Comparison of ENCODE assay signal across 8 cellular contexts in the genomic region with DNA sequence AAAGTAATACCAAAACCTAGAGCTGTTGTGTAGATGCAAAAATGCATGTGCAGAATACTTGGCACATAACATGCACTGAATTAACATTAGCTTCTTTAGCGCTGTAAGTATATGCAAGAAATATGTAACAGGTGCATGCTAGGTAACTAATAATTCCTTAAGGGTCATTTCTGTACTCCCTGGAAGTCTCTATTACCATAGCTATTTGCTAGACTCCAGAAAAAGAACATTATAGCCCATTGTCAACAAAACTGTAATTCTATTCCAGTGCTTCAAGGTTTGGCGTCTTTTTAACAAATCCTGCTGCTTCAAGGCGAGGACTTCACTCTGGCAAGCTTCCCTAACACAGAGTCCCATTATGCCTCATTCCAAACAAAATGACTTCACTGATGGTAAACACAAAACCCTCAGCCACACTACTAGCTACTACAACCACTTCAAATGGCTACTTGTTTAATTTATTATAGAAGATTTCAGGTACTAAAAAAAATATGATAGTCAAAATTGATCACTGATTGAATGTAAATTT. TPM values are rescaled to one million over a fixed set of nuclear protein-coding genes. Genes with fewer than 3 reads are reported as not detected.
DNase-seq lines count a peak whose midpoint lies in the region; ATAC-seq, FAIRE-seq and TF ChIP-seq lines count a peak whose summit lies in the region.

No MANE protein-coding gene starts in this region.

- ATAC-seq in K562 (no peak), HG02610 (IDR thresholded peaks at IDR 0.05; ENCODE audit: unreplicated experiment) (no peak)

- H2AFZ ChIP-seq in ACC112 (ENCODE audit: low read length, unreplicated experiment) (no peak overlapping the region), K562 (ENCODE audit: low read depth, low read length) (no peak overlapping the region), mesenchymal stem cell (ENCODE audit: low read depth, low read length) (no peak overlapping the region)

- H3K9ac ChIP-seq in K562 (ENCODE audit: insufficient read depth in 1 of 2, low read depth in 2 of 2, low read length in 2 of 2), result no peak overlapping the region
- H3K9ac ChIP-seq in mesenchymal stem cell (ENCODE audit: low read length), result no peak overlapping the region

- H2BK12ac ChIP-seq in mesenchymal stem cell (ENCODE audit: low read length in 2 of 2), result no peak overlapping the region

- no peak overlapping the region for H3K18ac ChIP-seq in mesenchymal stem cell (ENCODE audit: low read depth in 1 of 2, low read length in 2 of 2)

- peaks cover 9% of the 10 kb centered on the region for H3K79me1 ChIP-seq in mesenchymal stem cell (replicated peaks; ENCODE audit: low read length, poor library complexity, severe bottlenecking)

- TF ChIP-seq CTCF in K562 (IDR thresholded peaks at IDR 0.05 in 2 of 3, conservative IDR thresholded peaks at IDR 0.05 in 1 of 3; ENCODE audit: insufficient read depth in 2 of 3, low read depth in 1 of 3, low read length in 3 of 3), result no peak
- no peak for TF ChIP-seq CTCF in RWPE1 (conservative IDR thresholded peaks at IDR 0.05; ENCODE audit: low read depth)

- TF ChIP-seq RAD21 in K562 (CRISPR knock-in tag; conservative IDR thresholded peaks at IDR 0.05 in 1 of 2, IDR thresholded peaks at IDR 0.05 in 1 of 2), result no peak

- H4K8ac ChIP-seq in mesenchymal stem cell (ENCODE audit: low read length), result no peak overlapping the region

- H3K4me3 ChIP-seq in ACC112 (ENCODE audit: low read depth, low read length) (peak overlapping the region; percentile 70; the same call in 1 of the 2 replicates), K562 (no peak overlapping the region), mesenchymal stem cell (ENCODE audit: insufficient read depth in 1 of 2, low read depth in 1 of 2, low read length in 2 of 2) (no peak overlapping the region)

- no peak overlapping the region for H3K14ac ChIP-seq in mesenchymal stem cell (ENCODE audit: low read length in 2 of 2)

- H3K4me2 ChIP-seq in K562 (ENCODE audit: insufficient read depth, low read length) (no peak overlapping the region), mesenchymal stem cell (ENCODE audit: low read length, poor library complexity, severe bottlenecking) (no peak overlapping the region)

- in situ Hi-C loops in K562 (cut with MboI), result no loop called here

- H2BK120ac ChIP-seq in mesenchymal stem cell (ENCODE audit: low read depth, low read length), result no peak overlapping the region

- TF ChIP-seq POLR2A in K562 (conservative IDR thresholded peaks at IDR 0.05), result no peak

- H3K4me1 ChIP-seq in ACC112 (ENCODE audit: control insufficient read depth, insufficient read depth, low read length, unreplicated experiment) (peaks cover 37% of the 10 kb centered on the region), K562 (replicated peaks in 1 of 2; ENCODE audit: control insufficient read depth in 2 of 2, insufficient read depth in 2 of 2, low read length in 2 of 2) (peaks cover 0 to 16% of the 10 kb centered on the region in 2 experiments; a peak in 1 of 5 replicates), mesenchymal stem cell (ENCODE audit: control insufficient read depth, insufficient read depth, low read depth, low read length) (no peaks in the 10 kb centered on the region)

- H3K79me2 ChIP-seq in ACC112 (ENCODE audit: control insufficient read depth, insufficient read depth, low read length, unreplicated experiment) (peaks cover 56% of the 10 kb centered on the region), K562 (ENCODE audit: control insufficient read depth, insufficient read depth, low read length) (peaks cover 98% of the 10 kb centered on the region)

- no peak for FAIRE-seq in K562 (lab: Jason Lieb, UNC)

- no peaks in the 10 kb centered on the region for H4K20me1 ChIP-seq in K562 (replicated peaks; ENCODE audit: control insufficient read depth, insufficient read depth, low read length)

- H3K4ac ChIP-seq in mesenchymal stem cell (ENCODE audit: low read depth in 1 of 2, low read length in 2 of 2), result no peak overlapping the region

- H3K23ac ChIP-seq in mesenchymal stem cell (ENCODE audit: low read length in 2 of 2), result no peak overlapping the region

- WGBS in K562 (ENCODE audit: insufficient coverage, low coverage, missing lambda C conversion rate), result 68% methylated on average over 3 of the region's 3 CpGs
- WGBS in mesenchymal stem cell, result 75% methylated on average over 3 of the region's 3 CpGs

- POLR2A ChIA-PET in K562 (lab: Yijun Ruan, JAX) (no interaction called here), RWPE1 (lab: Yijun Ruan, JAX; ENCODE audit: low non-redundant PET) (interaction anchor here (0.6 kb wide), 1 partner anchor 49 kb away, joined by 3 read pairs; no protein-coding TSS in a partner anchor)

- H4K91ac ChIP-seq in mesenchymal stem cell (ENCODE audit: low read length), result no peak overlapping the region

- no peak for TF ChIP-seq EP300 in K562 (IDR thresholded peaks at IDR 0.05; ENCODE audit: low read length)

- BruUV-seq in K562 (replicated peaks; lab: Mats Ljungman, UMichigan), result no TSS peak

- H3K27me3 ChIP-seq in ACC112 (ENCODE audit: insufficient read depth, low read length) (no peaks in the 10 kb centered on the region), K562 (ENCODE audit: control insufficient read depth in 2 of 2, insufficient read depth in 2 of 2, low read length in 2 of 2) (no peaks in the 10 kb centered on the region), mesenchymal stem cell (ENCODE audit: control insufficient read depth in 1 of 2, insufficient read depth in 1 of 2, low read length in 2 of 2) (no peaks in the 10 kb centered on the region)

- CTCF ChIA-PET in K562 (lab: Yijun Ruan, JAX; ENCODE audit: low intra/inter-chr PET ratio), result no interaction called here
- CTCF ChIA-PET in RWPE1 (lab: Yijun Ruan, JAX), result interaction anchor here (0.6 to 0.8 kb wide), 3 partner anchors 9 to 587 kb away, joined by 4 to 7 read pairs (median 4); no protein-coding TSS in a partner anchor

- no peak overlapping the region for H2AK5ac ChIP-seq in mesenchymal stem cell (ENCODE audit: low read length, severe bottlenecking)

- H2BK15ac ChIP-seq in mesenchymal stem cell (ENCODE audit: low read depth, poor library complexity, severe bottlenecking), result no peak overlapping the region

- H3K36me3 ChIP-seq in ACC112 (ENCODE audit: insufficient read depth, low read length) (peaks cover 2% of the 10 kb centered on the region; the same call in 1 of the 2 replicates), KOPT-K1 (ENCODE audit: insufficient read depth, low read length) (no peaks in the 10 kb centered on the region), K562 (ENCODE audit: control insufficient read depth, insufficient read depth, low read length) (no peaks in the 10 kb centered on the region), mesenchymal stem cell (ENCODE audit: control insufficient read depth in 1 of 2, insufficient read depth in 2 of 2, low read depth in 1 of 2, low read length in 2 of 2) (peaks cover 0 to 7% of the 10 kb centered on the region in 2 experiments)

- H3K9me3 ChIP-seq in KOPT-K1 (ENCODE audit: insufficient read depth, low read length, poor library complexity, severe bottlenecking), result no peaks in the 10 kb centered on the region
- H3K9me3 ChIP-seq in K562 (replicated peaks; ENCODE audit: control insufficient read depth, insufficient read depth, low read depth, low read length), result no peaks in the 10 kb centered on the region
- H3K9me3 ChIP-seq in mesenchymal stem cell (ENCODE audit: control insufficient read depth, low read length), result no peaks in the 10 kb centered on the region

- DNase-seq in K562 (ENCODE audit: extremely low read depth in 1 of 4, low spot score in 3 of 4), result no peak
- DNase-seq in mesenchymal stem cell, result peak; percentile 38
- DNase-seq in cerebellar nuclear complex (lab: John Stamatoyannopoulos, UW), result no peak
- DNase-seq in NCI-H524 (lab: John Stamatoyannopoulos, UW), result no peak
- no peak for DNase-seq in RWPE1 (ENCODE audit: low spot score)

- H2BK5ac ChIP-seq in mesenchymal stem cell (ENCODE audit: low read depth, low read length, poor library complexity, severe bottlenecking), result no peak overlapping the region

- H3K27ac ChIP-seq in ACC112 (ENCODE audit: low read depth, low read length), result no peak overlapping the region
- H3K27ac ChIP-seq in KOPT-K1 (ENCODE audit: low read depth, low read length, poor library complexity, severe bottlenecking), result peak overlapping the region; percentile 74
- peak overlapping the region; percentile 26; the same call in 1 of the 3 replicates for H3K27ac ChIP-seq in K562 (ENCODE audit: extremely low read depth, low read depth, low read length)
- no peak overlapping the region for H3K27ac ChIP-seq in mesenchymal stem cell (ENCODE audit: low read length, poor library complexity, severe bottlenecking)
- H3K27ac ChIP-seq in RWPE1, result no peak overlapping the region

- no peaks in the 10 kb centered on the region for H3K9me1 ChIP-seq in K562 (ENCODE audit: control insufficient read depth, insufficient read depth, low read length)

- intact Hi-C loops in K562 (cut with micrococcal nuclease), result no loop called here

TF ChIP-seq in K562, 482 proteins besides CTCF, POLR2A, EP300 and RAD21 (continues in another document):
- TF ChIP-seq ZNF197 (CRISPR knock-in tag; IDR thresholded peaks at IDR 0.05; ENCODE audit: low read depth) (no peak), EWSR1 (IDR thresholded peaks at IDR 0.05; ENCODE audit: borderline replicate concordance, low read depth, partially characterized antibody) (no peak), ZNF232 (CRISPR knock-in tag; IDR thresholded peaks at IDR 0.05) (no peak)

RNA-seq across cellular contexts. Expression of a gene that starts 32.7 kb away (rescaled TPM):
- 23.9 and 37.6 TPM in 2 replicates for total RNA-seq in K562 (2011; cell fraction: chromatin; rRNA removed; ENCODE audit: low replicate concordance)
- 21.8 and 23.3 TPM in 2 replicates for total RNA-seq in K562 (2011; cell fraction: nucleolus; rRNA removed)
- 22.6 and 28.2 TPM in 2 replicates for total RNA-seq in K562 (2011; cell fraction: nucleoplasm; rRNA removed)
- total RNA-seq in K562 (2014; rRNA removed) (25.3 and 27.6 TPM in 2 replicates), K562 (2014; rRNA removed; fragmentation: Illumina TruSeq; extraction: Trizol) (33.4 and 42.4 TPM in 2 replicates), K562 (2015; rRNA removed; fragmentation: Illumina TruSeq; extraction: Trizol) (27.6 and 30.4 TPM in 2 replicates), K562 (2021) (37.5 and 46.6 TPM in 2 replicates)
- polyA plus RNA-seq in K562 (2011; rRNA removed) (35.2 and 35.5 TPM in 2 replicates), K562 (2014; fragmentation: Illumina TruSeq; extraction: Trizol) (51.2 and 54.4 TPM in 2 replicates), K562 (2014; fragmentation: Nextera tagmentation; extraction: Ambion mirVana) (10 to 100 TPM; 30.4 to 36.8 TPM), K562 (2014; rRNA removed) (24.7 and 27.6 TPM in 2 replicates)
- polyA plus RNA-seq in K562 (2011; cell fraction: cytosol; rRNA removed), result 21.9 and 24.0 TPM in 2 replicates
- polyA plus RNA-seq in K562 (2011; cell fraction: nucleus; rRNA removed), result 18.7 and 20.7 TPM in 2 replicates
- polyA plus RNA-seq in K562 (2012), result 32.5 and 37.9 TPM in 2 replicates
- 52.2 and 62.7 TPM in 2 replicates for polyA minus RNA-seq in K562 (2011; rRNA and poly(A)+ RNA removed)
- polyA minus RNA-seq in K562 (2011; cell fraction: cytosol; rRNA and poly(A)+ RNA removed), result 18.8 and 29.8 TPM in 2 replicates
- polyA minus RNA-seq in K562 (2011; cell fraction: nucleus; rRNA and poly(A)+ RNA removed), result 23.0 and 28.3 TPM in 2 replicates
- polyA plus RNA-seq in mesenchymal stem cell (2013, experiment 1 of 2), result 50.1 TPM
- polyA plus RNA-seq in mesenchymal stem cell (2013, experiment 2 of 2), result 49.3 TPM

Comparison
In these comparisons a context has a peak if more than half of its experiments do, and no peak if none do; other contexts are left out.
1. H3K27ac ChIP-seq: peak in KOPT-K1 (single experiment) and K562 (single experiment); none in ACC112 (single experiment), mesenchymal stem cell (single experiment) and RWPE1 (single experiment).